In the genomic region with DNA sequence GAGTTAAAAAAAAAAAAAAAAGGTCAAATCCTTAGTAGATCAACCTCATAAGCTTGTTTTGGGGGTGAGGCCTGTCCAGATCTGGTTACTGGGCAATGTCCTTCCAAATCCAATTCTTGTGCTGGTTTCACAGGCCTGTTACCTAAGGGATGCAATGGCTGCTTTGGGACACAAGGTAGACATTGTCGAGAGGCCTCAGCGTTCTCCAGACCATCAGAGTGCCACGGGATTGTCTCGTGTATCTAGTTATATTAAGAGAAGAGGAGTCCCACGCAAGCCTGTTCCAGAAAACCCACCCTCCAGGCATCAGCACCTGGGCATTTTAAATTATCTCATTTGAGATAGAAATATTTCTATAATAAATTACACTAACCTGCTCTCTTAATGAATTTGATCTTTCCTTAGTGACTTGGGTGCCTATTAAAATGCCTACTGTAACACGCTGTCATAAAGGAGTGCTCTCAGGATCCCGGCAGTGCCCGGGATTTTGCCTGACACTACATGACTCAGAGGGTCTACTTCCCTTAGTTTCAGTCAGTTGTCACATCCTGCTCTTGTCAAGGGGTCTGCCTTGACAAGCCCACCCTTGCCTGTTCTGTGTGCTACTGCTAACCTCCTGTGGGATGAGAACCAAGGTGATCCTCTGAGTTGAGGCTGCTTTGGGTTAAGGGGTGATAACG, we compare ENCODE assay signal across 12 cellular contexts.
A peak's percentile ranks its signal among the peaks of the same experiment; 100 is the strongest.
DNase-seq lines count a peak whose midpoint lies in the region; ATAC-seq, FAIRE-seq and TF ChIP-seq lines count a peak whose summit lies in the region.
"Had no signal": no experiment of that assay in that cellular context is flagged by ENCODE, and none has a peak within 500 bp of the region (broad histone marks: within the 10 kb centered on the region; RNA-seq: fewer than 3 reads in every experiment).

No MANE protein-coding gene starts in this region.

- no peaks in the 10 kb centered on the region for H3K36me3 ChIP-seq in CD8-positive, alpha-beta memory T cell (ENCODE audit: insufficient read depth, low read length)
- H3K36me3 ChIP-seq in K562 (ENCODE audit: control insufficient read depth, insufficient read depth, low read length) (no peaks in the 10 kb centered on the region), trophoblast cell (ENCODE audit: control insufficient read depth in 1 of 2, insufficient read depth in 2 of 2, low read length in 2 of 2) (no peaks in the 10 kb centered on the region)
- H3K36me3 ChIP-seq: esophagus muscularis mucosa had no signal

- H3K79me2 ChIP-seq in K562 (ENCODE audit: control insufficient read depth, insufficient read depth, low read length) (no peaks in the 10 kb centered on the region), trophoblast cell (ENCODE audit: control insufficient read depth, insufficient read depth, low read length, poor library complexity) (peaks cover 11% of the 10 kb centered on the region)

- POLR2A ChIA-PET in CD8-positive, alpha-beta memory T cell (lab: Charles Lee), result no interaction called here
- POLR2A ChIA-PET in K562 (lab: Yijun Ruan, JAX), result interaction anchor here (0.6 to 1.9 kb wide), 9 partner anchors 8 to 204 kb away, joined by 3 to 9 read pairs (median 3); no protein-coding TSS in a partner anchor

- peak overlapping the region; percentile 17 for H3K4ac ChIP-seq in trophoblast cell (ENCODE audit: low read depth, low read length)

- H3K9me3 Mint-ChIP-seq in CD8-positive, alpha-beta memory T cell, result no peaks in the 10 kb centered on the region
- H3K9me3 Mint-ChIP-seq in type B pancreatic cell, result no peaks in the 10 kb centered on the region
- H3K9me3 Mint-ChIP-seq: activated T-helper 17 cell treated with anti-CD3 and anti-CD28 coated beads, Interleukin-2, amount 50 U/mL, for 72 hours; dendritic cell treated with granulocyte-macrophage colony-stimulating factor and Interleukin-4, amounts not matched to agents 40 ng/mL and 50 ng/mL, for 4 days had no signal

- no peak for TF ChIP-seq CTCF in K562 (IDR thresholded peaks at IDR 0.05 in 2 of 3, conservative IDR thresholded peaks at IDR 0.05 in 1 of 3; ENCODE audit: insufficient read depth in 2 of 3, low read depth in 1 of 3, low read length in 3 of 3)
- TF ChIP-seq CTCF in type B pancreatic cell (conservative IDR thresholded peaks at IDR 0.05), result no peak

- peak overlapping the region in 1 of 8 donors; percentile 5 for H3K27ac Mint-ChIP-seq in CD8-positive, alpha-beta memory T cell
- H3K27ac Mint-ChIP-seq in type B pancreatic cell, result no peak overlapping the region
- H3K27ac Mint-ChIP-seq: activated T-helper 17 cell treated with anti-CD3 and anti-CD28 coated beads, Interleukin-2, amount 50 U/mL, for 72 hours; dendritic cell treated with granulocyte-macrophage colony-stimulating factor and Interleukin-4, amounts not matched to agents 40 ng/mL and 50 ng/mL, for 4 days had no signal

- H3K27me3 Mint-ChIP-seq in CD8-positive, alpha-beta memory T cell, result peaks cover 2 to 6% of the 10 kb centered on the region in 2 donors
- H3K27me3 Mint-ChIP-seq in type B pancreatic cell, result no peaks in the 10 kb centered on the region
- H3K27me3 Mint-ChIP-seq: activated T-helper 17 cell treated with anti-CD3 and anti-CD28 coated beads, Interleukin-2, amount 50 U/mL, for 72 hours had no signal

- H3K9ac ChIP-seq in K562 (ENCODE audit: insufficient read depth in 1 of 2, low read depth in 2 of 2, low read length in 2 of 2), result no peak overlapping the region
- no peak overlapping the region for H3K9ac ChIP-seq in trophoblast cell (ENCODE audit: low read length)

- H3K4me2 ChIP-seq in K562 (ENCODE audit: insufficient read depth, low read length) (no peak overlapping the region), trophoblast cell (ENCODE audit: low read length) (peak overlapping the region; percentile 15)

- WGBS in K562 (ENCODE audit: insufficient coverage, low coverage, missing lambda C conversion rate), result 77% methylated on average over 8 of the region's 9 CpGs
- no CpG with 5 or more reads among the region's 9 CpGs for WGBS in trophoblast cell (ENCODE audit: extremely low coverage, insufficient coverage, insufficient read length)

- no peaks in the 10 kb centered on the region for H3K27me3 ChIP-seq in CD8-positive, alpha-beta memory T cell (ENCODE audit: insufficient read depth, low read length, poor library complexity, severe bottlenecking)
- H3K27me3 ChIP-seq in K562 (ENCODE audit: control insufficient read depth in 2 of 2, insufficient read depth in 2 of 2, low read length in 2 of 2) (no peaks in the 10 kb centered on the region), trophoblast cell (ENCODE audit: insufficient read depth, low read length) (no peaks in the 10 kb centered on the region)
- H3K27me3 ChIP-seq: esophagus muscularis mucosa had no signal

- no peak overlapping the region for H3K23ac ChIP-seq in trophoblast cell (ENCODE audit: low read length)

- no TSS peak for BruUV-seq in K562 (replicated peaks; lab: Mats Ljungman, UMichigan)

- H2BK120ac ChIP-seq in trophoblast cell (ENCODE audit: insufficient read depth, low read length, poor library complexity), result peak overlapping the region; percentile 85

- peak overlapping the region; percentile 97 for H2BK12ac ChIP-seq in trophoblast cell (ENCODE audit: low read length)

- no peaks in the 10 kb centered on the region for H3K9me1 ChIP-seq in K562 (ENCODE audit: control insufficient read depth, insufficient read depth, low read length)

- no peaks in the 10 kb centered on the region for H3K9me3 ChIP-seq in CD8-positive, alpha-beta memory T cell (ENCODE audit: low read length)
- no peaks in the 10 kb centered on the region for H3K9me3 ChIP-seq in K562 (replicated peaks; ENCODE audit: control insufficient read depth, insufficient read depth, low read depth, low read length)
- no peaks in the 10 kb centered on the region for H3K9me3 ChIP-seq in trophoblast cell (ENCODE audit: insufficient read depth, low read depth, low read length)
- H3K9me3 ChIP-seq: esophagus muscularis mucosa had no signal

- in situ Hi-C loops in K562 (cut with MboI), result no loop called here

- H4K91ac ChIP-seq in trophoblast cell (ENCODE audit: low read depth, low read length), result peak overlapping the region; percentile 78

- TF ChIP-seq RAD21 in K562 (CRISPR knock-in tag; conservative IDR thresholded peaks at IDR 0.05 in 1 of 2, IDR thresholded peaks at IDR 0.05 in 1 of 2), result no peak

- no peak for TF ChIP-seq POLR2A in K562 (conservative IDR thresholded peaks at IDR 0.05)

- peaks cover 22% of the 10 kb centered on the region for H3K4me1 ChIP-seq in CD8-positive, alpha-beta memory T cell (ENCODE audit: insufficient read depth, low read length)
- peaks cover 51 to 54% of the 10 kb centered on the region in 2 experiments for H3K4me1 ChIP-seq in K562 (replicated peaks in 1 of 2; ENCODE audit: control insufficient read depth in 2 of 2, insufficient read depth in 2 of 2, low read length in 2 of 2)
- H3K4me1 ChIP-seq in trophoblast cell (ENCODE audit: control insufficient read depth in 1 of 2, insufficient read depth in 2 of 2, low read length in 2 of 2), result peaks cover 48 to 54% of the 10 kb centered on the region in 2 experiments

- no peak for ATAC-seq in K562
- no peak for ATAC-seq in GM21526 (IDR thresholded peaks at IDR 0.05; ENCODE audit: low FRiP score, unreplicated experiment)
- ATAC-seq: activated T-helper 17 cell treated with anti-CD3 and anti-CD28 coated beads, Interleukin-2, amount 50 U/mL, for 72 hours had no signal

- H3K27ac ChIP-seq in CD8-positive, alpha-beta memory T cell (ENCODE audit: low read depth, low read length), result peak overlapping the region; percentile 48
- no peak overlapping the region for H3K27ac ChIP-seq in K562 (ENCODE audit: extremely low read depth, low read depth, low read length)
- H3K27ac ChIP-seq in trophoblast cell (ENCODE audit: low read depth, low read length), result peak overlapping the region; percentile 91

- CTCF ChIA-PET in CD8-positive, alpha-beta memory T cell (lab: Charles Lee), result no interaction called here
- CTCF ChIA-PET in K562 (lab: Yijun Ruan, JAX; ENCODE audit: low intra/inter-chr PET ratio), result no interaction called here

- peaks cover 59% of the 10 kb centered on the region for H3K79me1 ChIP-seq in trophoblast cell (ENCODE audit: low read length)

- H3K4me3 Mint-ChIP-seq in CD8-positive, alpha-beta memory T cell, result no peak overlapping the region
- no peak overlapping the region for H3K4me3 Mint-ChIP-seq in type B pancreatic cell
- H3K4me3 Mint-ChIP-seq: activated T-helper 17 cell treated with anti-CD3 and anti-CD28 coated beads, Interleukin-2, amount 50 U/mL, for 72 hours; dendritic cell treated with granulocyte-macrophage colony-stimulating factor and Interleukin-4, amounts not matched to agents 40 ng/mL and 50 ng/mL, for 4 days had no signal

- no peaks in the 10 kb centered on the region for H3K36me3 Mint-ChIP-seq in CD8-positive, alpha-beta memory T cell
- no peaks in the 10 kb centered on the region for H3K36me3 Mint-ChIP-seq in type B pancreatic cell

- no peak for TF ChIP-seq EP300 in K562 (IDR thresholded peaks at IDR 0.05; ENCODE audit: low read length)

- H3K4me1 Mint-ChIP-seq in CD8-positive, alpha-beta memory T cell, result peaks cover 19 to 40% (median 34%) of the 10 kb centered on the region in 3 donors
- peaks cover 27% of the 10 kb centered on the region for H3K4me1 Mint-ChIP-seq in type B pancreatic cell (ENCODE audit: unreplicated experiment)

- peak overlapping the region; percentile 66 for H4K8ac ChIP-seq in trophoblast cell (ENCODE audit: low read depth, low read length)

- H3K14ac ChIP-seq in trophoblast cell (ENCODE audit: low read length), result peak overlapping the region; percentile 63

- H4K20me1 ChIP-seq in K562 (replicated peaks; ENCODE audit: control insufficient read depth, insufficient read depth, low read length), result no peaks in the 10 kb centered on the region

- H2AK5ac ChIP-seq in trophoblast cell (ENCODE audit: low read length), result peak overlapping the region; percentile 26

- no peak for FAIRE-seq in K562 (lab: Jason Lieb, UNC)
- FAIRE-seq: TTC549 had no signal

- no peak overlapping the region for H4K12ac ChIP-seq in trophoblast cell (ENCODE audit: low read depth, low read length)

- no peak overlapping the region for H3K4me3 ChIP-seq in CD8-positive, alpha-beta memory T cell (ENCODE audit: low read length)
- H3K4me3 ChIP-seq in K562 (no peak overlapping the region), trophoblast cell (ENCODE audit: low read depth, low read length) (no peak overlapping the region)
- H3K4me3 ChIP-seq: esophagus muscularis mucosa had no signal

- H2BK5ac ChIP-seq in trophoblast cell (ENCODE audit: low read depth, low read length, poor library complexity), result peak overlapping the region; percentile 29

- DNase-seq in CD8-positive, alpha-beta memory T cell, result no peak
- DNase-seq in HK-2 (ENCODE audit: unreplicated experiment), result peak; percentile 26
- DNase-seq in K562 (ENCODE audit: extremely low read depth in 1 of 4, low spot score in 3 of 4), result no peak
- DNase-seq in trophoblast cell, result no peak
- no peak for DNase-seq in type B pancreatic cell (ENCODE audit: extremely low spot score, unreplicated experiment)
- DNase-seq in HPDE6-E6E7 (ENCODE audit: extremely low spot score), result no peak
- DNase-seq: NCI-H1436 treated with DMSO at 0.1 percent for 48 hours had no signal

- H3K18ac ChIP-seq in trophoblast cell (ENCODE audit: low read length), result peak overlapping the region; percentile 10

- intact Hi-C loops in K562 (cut with micrococcal nuclease), result loop anchor here (5.0 kb wide), 1 partner anchor 200 kb away; the partner anchor contains the start of gene ADAM10

- peak overlapping the region; percentile 69; the same call in 1 of the 2 replicates for H2AFZ ChIP-seq in K562 (ENCODE audit: low read depth, low read length)
- H2AFZ ChIP-seq in trophoblast cell (ENCODE audit: insufficient read depth, low read length, poor library complexity), result peak overlapping the region; percentile 38
